Comparison of ENCODE assay signal across 1 cellular context in the genomic region with DNA sequence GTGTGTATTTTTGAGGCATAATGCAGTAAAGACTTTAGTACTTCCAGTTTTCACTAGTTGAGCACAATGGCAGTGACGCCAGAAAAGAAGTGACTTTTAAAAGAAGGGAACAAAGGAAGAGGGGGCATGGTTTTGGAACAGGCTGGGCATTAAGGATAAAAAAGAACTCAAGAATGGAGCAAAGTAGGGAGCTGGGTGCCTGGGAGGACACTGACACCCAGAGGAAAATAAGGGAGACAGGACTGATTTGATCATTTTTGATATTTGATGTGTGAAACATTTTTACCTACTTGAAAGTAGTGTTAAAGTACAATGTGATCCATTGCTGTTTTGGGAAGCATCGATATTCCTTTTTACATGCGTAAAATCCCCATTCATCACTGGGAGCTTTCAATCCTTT.
TF ChIP-seq lines count a peak whose summit lies in the region.

No MANE protein-coding gene starts in this region.

TF ChIP-seq in HCT116, 20 proteins besides CTCF, POLR2A, EP300 and RAD21:
- TF ChIP-seq ZNF274 (IDR thresholded peaks at IDR 0.05; ENCODE audit: low read depth, low read length) (no peak), SP1 (IDR thresholded peaks at IDR 0.05; ENCODE audit: low read depth) (no peak), CEBPB (IDR thresholded peaks at IDR 0.05; ENCODE audit: low read depth) (no peak), TCF7L2 (IDR thresholded peaks at IDR 0.05; ENCODE audit: borderline replicate concordance, extremely low read depth, insufficient read depth, insufficient read length) (no peak), EZH2 (IDR thresholded peaks at IDR 0.05) (no peak), FOSL1 (IDR thresholded peaks at IDR 0.05; ENCODE audit: low read depth) (no peak)
- TF ChIP-seq, protein P1, sequence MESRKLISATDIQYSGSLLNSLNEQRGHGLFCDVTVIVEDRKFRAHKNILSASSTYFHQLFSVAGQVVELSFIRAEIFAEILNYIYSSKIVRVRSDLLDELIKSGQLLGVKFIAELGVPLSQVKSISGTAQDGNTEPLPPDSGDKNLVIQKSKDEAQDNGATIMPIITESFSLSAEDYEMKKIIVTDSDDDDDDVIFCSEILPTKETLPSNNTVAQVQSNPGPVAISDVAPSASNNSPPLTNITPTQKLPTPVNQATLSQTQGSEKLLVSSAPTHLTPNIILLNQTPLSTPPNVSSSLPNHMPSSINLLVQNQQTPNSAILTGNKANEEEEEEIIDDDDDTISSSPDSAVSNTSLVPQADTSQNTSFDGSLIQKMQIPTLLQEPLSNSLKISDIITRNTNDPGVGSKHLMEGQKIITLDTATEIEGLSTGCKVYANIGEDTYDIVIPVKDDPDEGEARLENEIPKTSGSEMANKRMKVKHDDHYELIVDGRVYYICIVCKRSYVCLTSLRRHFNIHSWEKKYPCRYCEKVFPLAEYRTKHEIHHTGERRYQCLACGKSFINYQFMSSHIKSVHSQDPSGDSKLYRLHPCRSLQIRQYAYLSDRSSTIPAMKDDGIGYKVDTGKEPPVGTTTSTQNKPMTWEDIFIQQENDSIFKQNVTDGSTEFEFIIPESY (IDR thresholded peaks at IDR 0.05; ENCODE audit: extremely low read depth, insufficient replicate concordance, low read length): no peak
